In the genomic region with DNA sequence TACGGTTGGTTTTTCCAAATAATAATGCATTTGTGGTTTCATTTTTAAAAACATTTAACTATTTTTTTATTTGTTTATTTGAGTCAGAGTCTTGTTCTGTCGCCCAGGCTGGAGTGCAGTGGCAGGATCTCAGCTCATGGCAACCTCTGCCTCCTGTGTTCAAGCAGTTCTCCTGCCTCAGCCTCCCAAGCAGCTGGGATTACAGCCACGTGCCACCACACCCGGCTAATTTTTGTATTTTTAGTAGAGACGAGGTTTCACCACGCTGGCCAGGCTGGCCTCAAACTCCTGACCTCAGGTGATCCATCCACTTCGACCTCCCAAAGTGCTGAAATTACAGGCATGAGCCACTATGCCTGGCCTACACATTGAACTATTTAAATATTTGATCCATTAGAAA, we compare ENCODE assay signal across 5 cellular contexts. TPM values are rescaled to one million over a fixed set of nuclear protein-coding genes. Genes with fewer than 3 reads are reported as not detected.
DNase-seq lines count a peak whose midpoint lies in the region; ATAC-seq and TF ChIP-seq lines count a peak whose summit lies in the region.
"Not testable (repeated sequence)": the region's sequence is repeated elsewhere in the genome, so short reads cannot be mapped to it uniquely, and the experiment has no call there.

No MANE protein-coding gene starts in this region.

- H3K27ac ChIP-seq in endodermal cell (ENCODE audit: low read depth, low read length); suprapubic skin: not testable (repeated sequence)
- peak overlapping the region; percentile 82 for H3K27ac ChIP-seq in psoas muscle
- peak overlapping the region; percentile 95 to 96 (median 96) for H3K27ac ChIP-seq in gastrocnemius medialis
- peak overlapping the region; percentile 26 to 48 for H3K27ac ChIP-seq in uterus

- in situ Hi-C loops in gastrocnemius medialis (cut with MboI; ENCODE audit: low sequenced_read_pairs in 4 of 4) = not testable (repeated sequence)

- TF ChIP-seq CTCF in endodermal cell (conservative IDR thresholded peaks at IDR 0.05); psoas muscle (IDR thresholded peaks at IDR 0.05); gastrocnemius medialis (IDR thresholded peaks at IDR 0.05 in 4 of 5, conservative IDR thresholded peaks at IDR 0.05 in 1 of 5); suprapubic skin (IDR thresholded peaks at IDR 0.05); uterus (IDR thresholded peaks at IDR 0.05): not testable (repeated sequence)

- not testable (repeated sequence) for H3K36me3 ChIP-seq in endodermal cell (ENCODE audit: control insufficient read depth, insufficient read depth, low read length); gastrocnemius medialis; suprapubic skin; uterus
- peaks cover 0 to 44% of the 10 kb centered on the region in 2 donors for H3K36me3 ChIP-seq in psoas muscle (ENCODE audit: insufficient read depth in 1 of 2, low read depth in 1 of 2)

- H3K9me3 Mint-ChIP-seq in endodermal cell = not testable (repeated sequence)

- not testable (repeated sequence) for H3K4me3 Mint-ChIP-seq in endodermal cell

- H3K4me1 Mint-ChIP-seq in endodermal cell = not testable (repeated sequence)

- peak; percentile 30 to 36 for TF ChIP-seq POLR2A in gastrocnemius medialis (IDR thresholded peaks at IDR 0.05)
- TF ChIP-seq POLR2A in suprapubic skin (IDR thresholded peaks at IDR 0.05); uterus (IDR thresholded peaks at IDR 0.05): not testable (repeated sequence)

- not testable (repeated sequence) for H3K27ac Mint-ChIP-seq in endodermal cell

- not testable (repeated sequence) for H3K9ac ChIP-seq in endodermal cell (ENCODE audit: extremely low read depth, low read length, poor library complexity, severe bottlenecking)

- H3K27me3 Mint-ChIP-seq in endodermal cell (ENCODE audit: insufficient read depth) = not testable (repeated sequence)

- H3K4me1 ChIP-seq in endodermal cell (ENCODE audit: control insufficient read depth, insufficient read depth, low read length) = not testable (repeated sequence)
- H3K4me1 ChIP-seq in psoas muscle (peaks cover 85% of the 10 kb centered on the region), gastrocnemius medialis (peaks cover 91 to 96% of the 10 kb centered on the region in 2 donors), suprapubic skin (peaks cover 31% of the 10 kb centered on the region), uterus (peaks cover 5 to 10% of the 10 kb centered on the region in 2 donors)

- not testable (repeated sequence) for TF ChIP-seq EP300 in suprapubic skin (IDR thresholded peaks at IDR 0.05)

- not testable (repeated sequence) for H3K4me3 ChIP-seq in endodermal cell (ENCODE audit: low read length); psoas muscle; gastrocnemius medialis; suprapubic skin; uterus

- peaks cover 13% of the 10 kb centered on the region for H3K9me3 ChIP-seq in endodermal cell (ENCODE audit: control insufficient read depth, low read length)
- H3K9me3 ChIP-seq in psoas muscle, gastrocnemius medialis, suprapubic skin, uterus: not testable (repeated sequence)

- not testable (repeated sequence) for H3K27me3 ChIP-seq in endodermal cell (ENCODE audit: control insufficient read depth, insufficient read depth, low read length, poor library complexity, severe bottlenecking); psoas muscle (ENCODE audit: insufficient read depth in 3 of 3, low read length in 2 of 3); gastrocnemius medialis; suprapubic skin; uterus

- not testable (repeated sequence) for ATAC-seq in psoas muscle, gastrocnemius medialis

- H3K36me3 Mint-ChIP-seq in endodermal cell (ENCODE audit: low read depth) = peaks cover 11% of the 10 kb centered on the region

- DNase-seq in endodermal cell (peak; percentile 0), gastrocnemius medialis (peak; percentile 19 to 62), suprapubic skin (ENCODE audit: low spot score in 2 of 2) (peak; percentile 4 to 23)
- not testable (repeated sequence) for DNase-seq in psoas muscle, uterus

- intact Hi-C loops in psoas muscle (cut with DNase I); gastrocnemius medialis (cut with DNase I; ENCODE audit: low total_unique reads); uterus (cut with DNase I; ENCODE audit: low total_unique reads): not testable (repeated sequence)

- 78 to 87% methylated on average over 5 to 7 of the region's 7 CpGs for WGBS in endodermal cell (ENCODE audit: insufficient coverage in 1 of 2, insufficient read length in 1 of 2), 2 experiments
- 28 to 49% (median 32%) methylated on average over 7 of the region's 7 CpGs for WGBS in psoas muscle, 3 donors
- 39% methylated on average over 7 of the region's 7 CpGs for WGBS in suprapubic skin

RNA-seq across cellular contexts. Expression of a gene that starts 28.1 kb away (rescaled TPM):
- 10 to 100 TPM; 25.2 to 32.9 TPM for total RNA-seq in endodermal cell
- 21.7 TPM for polyA plus RNA-seq in endodermal cell (2013, experiment 1 of 2)
- polyA plus RNA-seq in endodermal cell (2013, experiment 2 of 2) = 17.3 TPM
- total RNA-seq in psoas muscle = 1,000 to 10,000 TPM in 2 of 4 donors, 100 to 1,000 TPM in 2; 792 to 1,728 (median 949) TPM
- polyA plus RNA-seq in psoas muscle = 100 to 1,000 TPM in 2 of 3 donors, 10 to 100 TPM in 1; 70.6 to 536 (median 234) TPM
- 1,000 to 10,000 TPM; 1,040 to 1,354 (median 1,121) TPM for total RNA-seq in gastrocnemius medialis
- total RNA-seq in suprapubic skin = 100 to 1,000 TPM in 1 of 4 donors, 10 to 100 TPM in 3; 52.9 to 129 (median 72.1) TPM
- total RNA-seq in uterus = 100 to 1,000 TPM; 108 to 316 (median 209) TPM
